Comparison of ENCODE assay signal across 2 cellular contexts in genomic region chr14:58281969-58282368, GRCh38.
TF ChIP-seq lines count a peak whose summit lies in the region.

No MANE protein-coding gene starts in this region.

TF ChIP-seq in liver, 16 proteins besides CTCF, POLR2A, EP300 and RAD21:
- TF ChIP-seq ZBTB33 (IDR thresholded peaks at IDR 0.05) = peak; percentile 5
- TF ChIP-seq HNF4A (conservative IDR thresholded peaks at IDR 0.05) = peak in 1 of 2 donors; percentile 23
- no peak for TF ChIP-seq RXRA (IDR thresholded peaks at IDR 0.05)
- TF ChIP-seq JUND (IDR thresholded peaks at IDR 0.05) = no peak
- TF ChIP-seq NR2F2 (IDR thresholded peaks at IDR 0.05) = no peak
- no peak for TF ChIP-seq HNF4G (IDR thresholded peaks at IDR 0.05)
- no peak for TF ChIP-seq FOXA2 (IDR thresholded peaks at IDR 0.05)
- TF ChIP-seq SP1 (IDR thresholded peaks at IDR 0.05) = no peak
- no peak for TF ChIP-seq EGR1 (IDR thresholded peaks at IDR 0.05; ENCODE audit: low read depth in 2 of 2)
- peak; percentile 69 for TF ChIP-seq YY1 (IDR thresholded peaks at IDR 0.05)
- no peak for TF ChIP-seq TAF1 (conservative IDR thresholded peaks at IDR 0.05)
- TF ChIP-seq, protein P1, sequence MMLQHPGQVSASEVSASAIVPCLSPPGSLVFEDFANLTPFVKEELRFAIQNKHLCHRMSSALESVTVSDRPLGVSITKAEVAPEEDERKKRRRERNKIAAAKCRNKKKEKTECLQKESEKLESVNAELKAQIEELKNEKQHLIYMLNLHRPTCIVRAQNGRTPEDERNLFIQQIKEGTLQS (IDR thresholded peaks at IDR 0.05) = no peak
- no peak for TF ChIP-seq GABPA (IDR thresholded peaks at IDR 0.05 in 1 of 2, conservative IDR thresholded peaks at IDR 0.05 in 1 of 2)
- TF ChIP-seq, protein P2, sequence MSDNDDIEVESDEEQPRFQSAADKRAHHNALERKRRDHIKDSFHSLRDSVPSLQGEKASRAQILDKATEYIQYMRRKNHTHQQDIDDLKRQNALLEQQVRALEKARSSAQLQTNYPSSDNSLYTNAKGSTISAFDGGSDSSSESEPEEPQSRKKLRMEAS (IDR thresholded peaks at IDR 0.05) = no peak
- no peak for TF ChIP-seq FOXA1 (IDR thresholded peaks at IDR 0.05)
- TF ChIP-seq REST (IDR thresholded peaks at IDR 0.05) = no peak

TF ChIP-seq in HepG2, 621 proteins besides CTCF, POLR2A, EP300 and RAD21:
- TF ChIP-seq PCBP1 (IDR thresholded peaks at IDR 0.05; ENCODE audit: borderline replicate concordance, low read depth, low read length) = no peak
- TF ChIP-seq GATAD1 (CRISPR knock-in tag; IDR thresholded peaks at IDR 0.05) = no peak
- TF ChIP-seq, protein P3, sequence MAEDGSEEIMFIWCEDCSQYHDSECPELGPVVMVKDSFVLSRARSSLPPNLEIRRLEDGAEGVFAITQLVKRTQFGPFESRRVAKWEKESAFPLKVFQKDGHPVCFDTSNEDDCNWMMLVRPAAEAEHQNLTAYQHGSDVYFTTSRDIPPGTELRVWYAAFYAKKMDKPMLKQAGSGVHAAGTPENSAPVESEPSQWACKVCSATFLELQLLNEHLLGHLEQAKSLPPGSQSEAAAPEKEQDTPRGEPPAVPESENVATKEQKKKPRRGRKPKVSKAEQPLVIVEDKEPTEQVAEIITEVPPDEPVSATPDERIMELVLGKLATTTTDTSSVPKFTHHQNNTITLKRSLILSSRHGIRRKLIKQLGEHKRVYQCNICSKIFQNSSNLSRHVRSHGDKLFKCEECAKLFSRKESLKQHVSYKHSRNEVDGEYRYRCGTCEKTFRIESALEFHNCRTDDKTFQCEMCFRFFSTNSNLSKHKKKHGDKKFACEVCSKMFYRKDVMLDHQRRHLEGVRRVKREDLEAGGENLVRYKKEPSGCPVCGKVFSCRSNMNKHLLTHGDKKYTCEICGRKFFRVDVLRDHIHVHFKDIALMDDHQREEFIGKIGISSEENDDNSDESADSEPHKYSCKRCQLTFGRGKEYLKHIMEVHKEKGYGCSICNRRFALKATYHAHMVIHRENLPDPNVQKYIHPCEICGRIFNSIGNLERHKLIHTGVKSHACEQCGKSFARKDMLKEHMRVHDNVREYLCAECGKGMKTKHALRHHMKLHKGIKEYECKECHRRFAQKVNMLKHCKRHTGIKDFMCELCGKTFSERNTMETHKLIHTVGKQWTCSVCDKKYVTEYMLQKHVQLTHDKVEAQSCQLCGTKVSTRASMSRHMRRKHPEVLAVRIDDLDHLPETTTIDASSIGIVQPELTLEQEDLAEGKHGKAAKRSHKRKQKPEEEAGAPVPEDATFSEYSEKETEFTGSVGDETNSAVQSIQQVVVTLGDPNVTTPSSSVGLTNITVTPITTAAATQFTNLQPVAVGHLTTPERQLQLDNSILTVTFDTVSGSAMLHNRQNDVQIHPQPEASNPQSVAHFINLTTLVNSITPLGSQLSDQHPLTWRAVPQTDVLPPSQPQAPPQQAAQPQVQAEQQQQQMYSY (CRISPR knock-in tag; IDR thresholded peaks at IDR 0.05) = no peak
- no peak for TF ChIP-seq NFE2L2 (IDR thresholded peaks at IDR 0.05; ENCODE audit: low read length)
- TF ChIP-seq, protein P4, sequence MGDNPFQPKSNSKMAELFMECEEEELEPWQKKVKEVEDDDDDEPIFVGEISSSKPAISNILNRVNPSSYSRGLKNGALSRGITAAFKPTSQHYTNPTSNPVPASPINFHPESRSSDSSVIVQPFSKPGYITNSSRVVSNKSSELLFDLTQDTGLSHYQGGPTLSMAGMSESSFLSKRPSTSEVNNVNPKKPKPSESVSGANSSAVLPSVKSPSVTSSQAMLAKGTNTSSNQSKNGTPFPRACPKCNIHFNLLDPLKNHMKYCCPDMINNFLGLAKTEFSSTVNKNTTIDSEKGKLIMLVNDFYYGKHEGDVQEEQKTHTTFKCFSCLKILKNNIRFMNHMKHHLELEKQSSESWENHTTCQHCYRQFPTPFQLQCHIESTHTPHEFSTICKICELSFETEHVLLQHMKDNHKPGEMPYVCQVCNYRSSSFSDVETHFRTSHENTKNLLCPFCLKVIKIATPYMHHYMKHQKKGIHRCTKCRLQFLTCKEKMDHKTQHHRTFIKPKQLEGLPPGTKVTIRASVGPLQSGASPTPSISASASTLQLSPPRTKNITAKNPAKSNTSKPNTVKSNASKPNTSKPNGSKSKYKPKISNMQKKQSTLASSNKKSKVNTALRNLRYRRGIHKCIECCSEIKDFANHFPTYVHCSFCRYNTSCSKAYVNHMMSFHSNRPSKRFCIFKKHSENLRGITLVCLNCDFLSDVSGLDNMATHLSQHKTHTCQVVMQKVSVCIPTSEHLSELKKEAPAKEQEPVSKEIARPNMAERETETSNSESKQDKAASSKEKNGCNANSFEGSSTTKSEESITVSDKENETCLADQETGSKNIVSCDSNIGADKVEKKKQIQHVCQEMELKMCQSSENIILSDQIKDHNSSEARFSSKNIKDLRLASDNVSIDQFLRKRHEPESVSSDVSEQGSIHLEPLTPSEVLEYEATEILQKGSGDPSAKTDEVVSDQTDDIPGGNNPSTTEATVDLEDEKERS (CRISPR knock-in tag; IDR thresholded peaks at IDR 0.05) = no peak
- TF ChIP-seq, protein P5, sequence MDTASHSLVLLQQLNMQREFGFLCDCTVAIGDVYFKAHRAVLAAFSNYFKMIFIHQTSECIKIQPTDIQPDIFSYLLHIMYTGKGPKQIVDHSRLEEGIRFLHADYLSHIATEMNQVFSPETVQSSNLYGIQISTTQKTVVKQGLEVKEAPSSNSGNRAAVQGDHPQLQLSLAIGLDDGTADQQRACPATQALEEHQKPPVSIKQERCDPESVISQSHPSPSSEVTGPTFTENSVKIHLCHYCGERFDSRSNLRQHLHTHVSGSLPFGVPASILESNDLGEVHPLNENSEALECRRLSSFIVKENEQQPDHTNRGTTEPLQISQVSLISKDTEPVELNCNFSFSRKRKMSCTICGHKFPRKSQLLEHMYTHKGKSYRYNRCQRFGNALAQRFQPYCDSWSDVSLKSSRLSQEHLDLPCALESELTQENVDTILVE (CRISPR knock-in tag; IDR thresholded peaks at IDR 0.05) = no peak
- no peak for TF ChIP-seq BRF2 (CRISPR knock-in tag; IDR thresholded peaks at IDR 0.05)
- no peak for TF ChIP-seq MAZ (IDR thresholded peaks at IDR 0.05; ENCODE audit: borderline replicate concordance, low read depth, low read length)
- TF ChIP-seq MAZ (CRISPR knock-in tag; IDR thresholded peaks at IDR 0.05; ENCODE audit: low read depth) = no peak
- no peak for TF ChIP-seq MAFK (conservative IDR thresholded peaks at IDR 0.05 in 1 of 2, IDR thresholded peaks at IDR 0.05 in 1 of 2; ENCODE audit: low read length in 2 of 2)
- TF ChIP-seq MTF2 (CRISPR knock-in tag; IDR thresholded peaks at IDR 0.05; ENCODE audit: borderline replicate concordance) = no peak
- TF ChIP-seq, protein P6, sequence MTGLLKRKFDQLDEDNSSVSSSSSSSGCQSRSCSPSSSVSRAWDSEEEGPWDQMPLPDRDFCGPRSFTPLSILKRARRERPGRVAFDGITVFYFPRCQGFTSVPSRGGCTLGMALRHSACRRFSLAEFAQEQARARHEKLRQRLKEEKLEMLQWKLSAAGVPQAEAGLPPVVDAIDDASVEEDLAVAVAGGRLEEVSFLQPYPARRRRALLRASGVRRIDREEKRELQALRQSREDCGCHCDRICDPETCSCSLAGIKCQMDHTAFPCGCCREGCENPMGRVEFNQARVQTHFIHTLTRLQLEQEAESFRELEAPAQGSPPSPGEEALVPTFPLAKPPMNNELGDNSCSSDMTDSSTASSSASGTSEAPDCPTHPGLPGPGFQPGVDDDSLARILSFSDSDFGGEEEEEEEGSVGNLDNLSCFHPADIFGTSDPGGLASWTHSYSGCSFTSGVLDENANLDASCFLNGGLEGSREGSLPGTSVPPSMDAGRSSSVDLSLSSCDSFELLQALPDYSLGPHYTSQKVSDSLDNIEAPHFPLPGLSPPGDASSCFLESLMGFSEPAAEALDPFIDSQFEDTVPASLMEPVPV (CRISPR knock-in tag; IDR thresholded peaks at IDR 0.05) = no peak
- TF ChIP-seq NKX3-1 (CRISPR knock-in tag; IDR thresholded peaks at IDR 0.05) = no peak
- no peak for TF ChIP-seq ZNF788 (CRISPR knock-in tag; IDR thresholded peaks at IDR 0.05; ENCODE audit: borderline replicate concordance)
- TF ChIP-seq TGIF2 (CRISPR knock-in tag; IDR thresholded peaks at IDR 0.05) = no peak
- TF ChIP-seq ARID3A (IDR thresholded peaks at IDR 0.05; ENCODE audit: low read depth, low read length) = no peak
